ENCODE assay signal across 19 cellular contexts in genomic region chr15:48273047-48273446, GRCh38.
"Had no signal": no experiment of that assay in that cellular context is flagged by ENCODE, and none has a peak within 500 bp of the region (broad histone marks: within the 10 kb centered on the region; RNA-seq: fewer than 3 reads in every experiment).

No MANE protein-coding gene starts in this region.

- H3K4me1 ChIP-seq: SJSA1 had no signal

- H3K4me3 ChIP-seq: MG63, SJSA1, SK-N-MC had no signal

- H3K27ac ChIP-seq: SJSA1, SK-N-MC had no signal

- DNase-seq: IMR-90, Karpas-422, KG1, MG63, NCI-H1105, NCI-H1417, NCI-H146, NCI-H1694 treated with DMSO at 0.1 percent for 48 hours, NCI-H1930, NCI-H2081, NCI-H2107, NCI-H2227 treated with DMSO at 0.1 percent for 48 hours, NCI-H526, Right ventricle myocardium superior, RPMI8226, SIG-M5, T-cell had no signal

- H3K9me3 ChIP-seq: MG63, SJSA1 had no signal

- H3K36me3 ChIP-seq: MG63, SJSA1 had no signal
